Comparison of ENCODE assay signal across 8 cellular contexts in the genomic region with DNA sequence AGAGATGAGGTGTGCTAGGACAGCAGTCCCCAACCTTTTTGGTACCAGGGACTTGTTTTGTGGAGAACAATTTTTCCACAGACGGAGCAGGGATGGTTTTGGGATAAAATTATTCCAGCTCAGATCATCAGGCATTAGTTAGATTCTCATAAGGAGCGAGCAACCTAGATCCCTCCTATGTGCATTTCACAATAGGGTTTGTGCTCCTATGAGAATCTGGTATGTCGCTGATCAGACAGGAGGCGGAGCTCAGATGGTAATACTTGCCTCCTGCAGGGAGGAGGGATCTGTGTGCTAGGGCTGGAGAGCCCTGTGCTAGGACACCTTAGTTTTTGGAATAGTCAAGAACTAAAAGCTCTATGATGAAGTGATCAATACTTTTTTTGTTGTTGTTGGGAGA. TPM values are rescaled to one million over a fixed set of nuclear protein-coding genes. Genes with fewer than 3 reads are reported as not detected.
DNase-seq lines count a peak whose midpoint lies in the region; ATAC-seq, FAIRE-seq and TF ChIP-seq lines count a peak whose summit lies in the region.

No MANE protein-coding gene starts in this region.

- H3K27ac ChIP-seq in mesendoderm (ENCODE audit: low read depth, low read length) (no peak overlapping the region), neuronal stem cell (replicated peaks; ENCODE audit: low read length) (no peak overlapping the region)

- H3K4me1 Mint-ChIP-seq in activated CD4-positive, alpha-beta T cell treated with anti-CD3 and anti-CD28 coated beads for 36 hours: peaks cover 28% of the 10 kb centered on the region

- H3K36me3 Mint-ChIP-seq in activated CD4-positive, alpha-beta T cell treated with anti-CD3 and anti-CD28 coated beads for 36 hours (ENCODE audit: low read depth): peaks cover 25% of the 10 kb centered on the region

- no peak overlapping the region for H4K91ac ChIP-seq in neuronal stem cell (ENCODE audit: low read depth, low read length, poor library complexity)

- no peak overlapping the region for H3K56ac ChIP-seq in mesendoderm (ENCODE audit: low read length)

- no peak for TF ChIP-seq CTCF in NB4 (IDR thresholded peaks at IDR 0.05; ENCODE audit: low read depth, low read length)
- TF ChIP-seq CTCF in astrocyte of the cerebellum (IDR thresholded peaks at IDR 0.05; ENCODE audit: low read depth, low read length, missing control alignments): no peak

- H2BK15ac ChIP-seq in mesendoderm (replicated peaks; ENCODE audit: low read depth): no peak overlapping the region
- no peak overlapping the region for H2BK15ac ChIP-seq in neuronal stem cell (ENCODE audit: low read length)

- H3K9ac ChIP-seq in mesendoderm (ENCODE audit: low read length) (peak overlapping the region; percentile 41), neuronal stem cell (ENCODE audit: low read depth, low read length, poor library complexity) (no peak overlapping the region)

- CTCF ChIA-PET in activated CD4-positive, alpha-beta T cell treated with anti-CD3 and anti-CD28 coated beads for 36 hours (lab: Charles Lee): interaction anchor here (0.9 to 2.0 kb wide), 5 partner anchors 18 to 400 kb away, joined by 3 to 5 read pairs (median 3); no protein-coding TSS in a partner anchor

- H3K4me2 ChIP-seq in mesendoderm (ENCODE audit: low read length): no peak overlapping the region
- no peak overlapping the region for H3K4me2 ChIP-seq in neuronal stem cell (ENCODE audit: insufficient read depth, low read length, poor library complexity, severe bottlenecking)

- peak overlapping the region; percentile 96 for H3K4me3 Mint-ChIP-seq in activated CD4-positive, alpha-beta T cell treated with anti-CD3 and anti-CD28 coated beads for 36 hours

- H3K14ac ChIP-seq in neuronal stem cell (ENCODE audit: low read length): no peak overlapping the region

- in situ Hi-C loops in astrocyte of the cerebellum (cut with HindIII; ENCODE audit: low sequenced_read_pairs): no loop called here

- H3K23ac ChIP-seq in mesendoderm (ENCODE audit: low read length) (no peak overlapping the region), neuronal stem cell (ENCODE audit: low read depth, low read length, poor library complexity) (no peak overlapping the region)

- no peak for FAIRE-seq in RCC 7860 (lab: Jason Lieb, UNC)

- H3K36me3 ChIP-seq in mesendoderm (ENCODE audit: control insufficient read depth, insufficient read depth, low read length) (no peaks in the 10 kb centered on the region), neuronal stem cell (replicated peaks in 1 of 2; ENCODE audit: control insufficient read depth in 2 of 2, insufficient read depth in 2 of 2, low read length in 2 of 2) (peaks cover 0 to 11% of the 10 kb centered on the region in 2 donors)

- peak; percentile 42 for DNase-seq in activated CD4-positive, alpha-beta T cell treated with anti-CD3 and anti-CD28 coated beads for 36 hours
- no peak for DNase-seq in activated CD4-positive, alpha-beta T cell treated with anti-CD3 and anti-CD28 coated beads, Interleukin-2, amount 50 U/mL, for 4 hours
- DNase-seq in NB4 (ENCODE audit: low read depth) (peak; percentile 81), astrocyte of the cerebellum (ENCODE audit: low read depth) (peak; percentile 36), mesendoderm (peak; percentile 82), SKM-1 treated with dmso at 0.1 percent for 144 hours (lab: John Stamatoyannopoulos, UW; ENCODE audit: unreplicated experiment) (no peak), RCC 7860 (ENCODE audit: low spot score) (no peak), neuronal stem cell (ENCODE audit: low spot score) (no peak)

- ATAC-seq in activated CD4-positive, alpha-beta T cell treated with anti-CD3 and anti-CD28 coated beads for 36 hours: no peak

- H3K27ac Mint-ChIP-seq in activated CD4-positive, alpha-beta T cell treated with anti-CD3 and anti-CD28 coated beads for 36 hours: peak overlapping the region; percentile 44

- peak overlapping the region; percentile 99 for H3K4me3 ChIP-seq in NB4 (ENCODE audit: low read depth, low read length)
- H3K4me3 ChIP-seq in astrocyte of the cerebellum (ENCODE audit: low read depth, low read length): peak overlapping the region; percentile 9
- H3K4me3 ChIP-seq in mesendoderm (ENCODE audit: low read length): no peak overlapping the region
- no peak overlapping the region for H3K4me3 ChIP-seq in neuronal stem cell (ENCODE audit: low read length in 2 of 2)

- no CpG with 5 or more reads among the region's 4 CpGs for WGBS in mesendoderm (ENCODE audit: extremely low coverage, insufficient coverage, low lambda C conversion rate)
- WGBS in neuronal stem cell (ENCODE audit: extremely low coverage in 2 of 2, insufficient read length in 2 of 2, insufficient replicate concordance in 1 of 2), 2 donors: no CpG with 5 or more reads among the region's 4 CpGs

- peaks cover 2 to 5% of the 10 kb centered on the region in 2 donors for H3K9me3 ChIP-seq in neuronal stem cell (replicated peaks in 1 of 2; ENCODE audit: control insufficient read depth in 2 of 2, insufficient read depth in 1 of 2, low read depth in 1 of 2, low read length in 2 of 2)

- H2BK12ac ChIP-seq in neuronal stem cell (ENCODE audit: low read length): no peak overlapping the region

- H3K27me3 ChIP-seq in mesendoderm (ENCODE audit: insufficient read depth, low read length, poor library complexity) (no peaks in the 10 kb centered on the region), neuronal stem cell (ENCODE audit: control insufficient read depth in 3 of 3, insufficient read depth in 3 of 3, low read depth in 1 of 3, low read length in 3 of 3) (no peaks in the 10 kb centered on the region)

- H4K5ac ChIP-seq in mesendoderm (ENCODE audit: low read length): no peak overlapping the region

- peaks cover 49% of the 10 kb centered on the region for H3K79me2 ChIP-seq in mesendoderm (ENCODE audit: control insufficient read depth, insufficient read depth, low read length)

- H3K18ac ChIP-seq in mesendoderm (ENCODE audit: low read length) (no peak overlapping the region), neuronal stem cell (ENCODE audit: low read length) (no peak overlapping the region)

- H3K27me3 Mint-ChIP-seq in activated CD4-positive, alpha-beta T cell treated with anti-CD3 and anti-CD28 coated beads for 36 hours: no peaks in the 10 kb centered on the region

- H2AFZ ChIP-seq in neuronal stem cell (ENCODE audit: low read length): no peak overlapping the region

- POLR2A ChIA-PET in activated CD4-positive, alpha-beta T cell treated with anti-CD3 and anti-CD28 coated beads for 36 hours (lab: Charles Lee): no interaction called here

- H2BK120ac ChIP-seq in mesendoderm (ENCODE audit: low read depth, low read length) (no peak overlapping the region), neuronal stem cell (ENCODE audit: low read depth, low read length) (no peak overlapping the region)

- no peak for TF ChIP-seq POLR2A in NB4 (IDR thresholded peaks at IDR 0.05; ENCODE audit: extremely low read depth, insufficient read length)

- H4K8ac ChIP-seq in mesendoderm (ENCODE audit: low read depth, low read length) (no peak overlapping the region), neuronal stem cell (ENCODE audit: low read depth, low read length) (no peak overlapping the region)

- H2BK5ac ChIP-seq in mesendoderm (ENCODE audit: low read length) (no peak overlapping the region), neuronal stem cell (ENCODE audit: low read length) (no peak overlapping the region)

- peaks cover 2% of the 10 kb centered on the region for H3K9me3 Mint-ChIP-seq in activated CD4-positive, alpha-beta T cell treated with anti-CD3 and anti-CD28 coated beads for 36 hours (ENCODE audit: low read depth)

- H2AK5ac ChIP-seq in mesendoderm (ENCODE audit: low read length) (no peak overlapping the region), neuronal stem cell (ENCODE audit: low read depth, low read length) (no peak overlapping the region)

- H3K4ac ChIP-seq in mesendoderm (ENCODE audit: low read depth, low read length): no peak overlapping the region
- no peak overlapping the region for H3K4ac ChIP-seq in neuronal stem cell (ENCODE audit: low read length)

- no peaks in the 10 kb centered on the region for H3K4me1 ChIP-seq in mesendoderm (ENCODE audit: control insufficient read depth, low read depth, low read length)
- peaks cover 0 to 2% of the 10 kb centered on the region in 2 donors for H3K4me1 ChIP-seq in neuronal stem cell (ENCODE audit: control insufficient read depth in 2 of 2, insufficient read depth in 1 of 2, low read depth in 1 of 2, low read length in 2 of 2)

- peaks cover 6% of the 10 kb centered on the region for H3K79me1 ChIP-seq in mesendoderm (ENCODE audit: low read length)
- H3K79me1 ChIP-seq in neuronal stem cell (ENCODE audit: low read depth, low read length): no peaks in the 10 kb centered on the region

- intact Hi-C loops in activated CD4-positive, alpha-beta T cell treated with anti-CD3 and anti-CD28 coated beads for 36 hours (cut with DNase I, micrococcal nuclease): loop anchor here in 1 of 2 experiments (5.0 to 10.0 kb wide), 2 partner anchors 271 to 691 kb away; no protein-coding TSS in a partner anchor

RNA-seq across cellular contexts. Expression of a gene that starts 2.5 kb away (rescaled TPM):
- 1 to 10 TPM; 6.3 to 7.9 TPM for total RNA-seq in activated CD4-positive, alpha-beta T cell treated with anti-CD3 and anti-CD28 coated beads for 36 hours
- polyA plus RNA-seq in mesendoderm (2013, experiment 1 of 2): 9.3 TPM
- polyA plus RNA-seq in mesendoderm (2013, experiment 2 of 2): 9.0 TPM
- 3.0 TPM for polyA plus RNA-seq in neuronal stem cell (2013, experiment 1 of 2)
- 3.4 TPM for polyA plus RNA-seq in neuronal stem cell (2013, experiment 2 of 2)

RNA-seq across cellular contexts. Expression of a gene that starts 15.4 kb away (rescaled TPM):
- total RNA-seq in activated CD4-positive, alpha-beta T cell treated with anti-CD3 and anti-CD28 coated beads for 36 hours: not detected
- polyA plus RNA-seq in mesendoderm (2013, experiment 1 of 2): 0.03 TPM
- polyA plus RNA-seq in mesendoderm (2013, experiment 2 of 2): 0.04 TPM
- polyA plus RNA-seq in neuronal stem cell (2013, experiment 1 of 2): not detected
- not detected for polyA plus RNA-seq in neuronal stem cell (2013, experiment 2 of 2)

RNA-seq across cellular contexts. Expression of a gene that starts 52.0 kb away (rescaled TPM):
- not detected for total RNA-seq in activated CD4-positive, alpha-beta T cell treated with anti-CD3 and anti-CD28 coated beads for 36 hours
- polyA plus RNA-seq in mesendoderm (2013, experiment 1 of 2): 3.0 TPM
- 3.3 TPM for polyA plus RNA-seq in mesendoderm (2013, experiment 2 of 2)
- 14.1 TPM for polyA plus RNA-seq in neuronal stem cell (2013, experiment 1 of 2)
- polyA plus RNA-seq in neuronal stem cell (2013, experiment 2 of 2): 14.4 TPM

Comparison
In these comparisons a context has a peak if more than half of its experiments do, and no peak if none do; other contexts are left out.
1. DNase-seq: peak in activated CD4-positive, alpha-beta T cell treated with anti-CD3 and anti-CD28 coated beads for 36 hours (single experiment), NB4 (single experiment), astrocyte of the cerebellum (single experiment) and mesendoderm (single experiment); none in activated CD4-positive, alpha-beta T cell treated with anti-CD3 and anti-CD28 coated beads, Interleukin-2, amount 50 U/mL, for 4 hours (0 of 2), SKM-1 treated with dmso at 0.1 percent for 144 hours (single experiment), RCC 7860 (single experiment) and neuronal stem cell (single experiment).
2. H3K4me3 ChIP-seq: peak in NB4 (single experiment) and astrocyte of the cerebellum (single experiment); none in mesendoderm (single experiment) and neuronal stem cell (0 of 2).